In genomic region chr11:108647387-108647700, GRCh38 we compare ENCODE assay signal across 25 cellular contexts. TPM values are rescaled to one million over a fixed set of nuclear protein-coding genes. Genes with fewer than 3 reads are reported as not detected.
DNase-seq lines count a peak whose midpoint lies in the region; ATAC-seq and TF ChIP-seq lines count a peak whose summit lies in the region.
"Had no signal": no experiment of that assay in that cellular context is flagged by ENCODE, and none has a peak within 500 bp of the region (broad histone marks: within the 10 kb centered on the region; RNA-seq: fewer than 3 reads in every experiment).

No MANE protein-coding gene starts in this region.

- H3K9me3 Mint-ChIP-seq in H9 (peaks cover 4 to 5% of the 10 kb centered on the region in 2 experiments; a peak in 4 of 5 replicates), brain (peaks cover 0 to 6% (median 0%) of the 10 kb centered on the region in 5 experiments)
- H3K9me3 Mint-ChIP-seq: activated CD4-positive, alpha-beta T cell treated with anti-CD3 and anti-CD28 coated beads, Interleukin-2, amount 10 ng/mL, durations not matched to agents 24 days and 14 days; activated naive CD8-positive, alpha-beta T cell treated with anti-CD3 and anti-CD28 coated beads for 36 hours; activated T-helper 17 cell treated with anti-CD3 and anti-CD28 coated beads, Interleukin-2, amount 50 U/mL, for 72 hours had no signal

- TF ChIP-seq CTCF in H9 (conservative IDR thresholded peaks at IDR 0.05) (no peak), brain (conservative IDR thresholded peaks at IDR 0.05) (no peak), A673 (conservative IDR thresholded peaks at IDR 0.05; ENCODE audit: low read depth, low read length) (no peak), hepatocyte (IDR thresholded peaks at IDR 0.05; ENCODE audit: poor library complexity) (no peak)

- no peak overlapping the region for H2BK20ac ChIP-seq in H9 (ENCODE audit: low read depth, low read length, poor library complexity, severe bottlenecking)

- H3K27ac ChIP-seq in H9 (ENCODE audit: insufficient read length, low read depth, low read length): no peak overlapping the region
- no peak overlapping the region for H3K27ac ChIP-seq in mesenchymal stem cell (ENCODE audit: low read length, poor library complexity, severe bottlenecking)
- peak overlapping the region; percentile 83 for H3K27ac ChIP-seq in skeletal muscle tissue (ENCODE audit: low read depth, low read length)
- no peak overlapping the region for H3K27ac ChIP-seq in A673 (ENCODE audit: low read depth, low read length, poor library complexity, severe bottlenecking)
- no peak overlapping the region for H3K27ac ChIP-seq in hepatocyte
- H3K27ac ChIP-seq: coronary artery, SJCRH30, vagina had no signal

- no peaks in the 10 kb centered on the region for H3K9me2 ChIP-seq in hepatocyte (replicated peaks; ENCODE audit: insufficient read depth)

- H3K4me1 ChIP-seq in H9 (ENCODE audit: insufficient read depth, low read length) (no peaks in the 10 kb centered on the region), mesenchymal stem cell (ENCODE audit: control insufficient read depth, insufficient read depth, low read depth, low read length) (peaks cover 4% of the 10 kb centered on the region), skeletal muscle tissue (ENCODE audit: control insufficient read depth in 3 of 3, insufficient read depth in 3 of 3, low read length in 3 of 3) (peaks cover 6 to 13% (median 11%) of the 10 kb centered on the region in 3 donors), A673 (ENCODE audit: insufficient read depth, low read length, poor library complexity, severe bottlenecking) (no peaks in the 10 kb centered on the region), hepatocyte (ENCODE audit: insufficient read depth) (no peaks in the 10 kb centered on the region)
- H3K4me1 ChIP-seq: SJCRH30 had no signal

- no peak overlapping the region for H3K14ac ChIP-seq in H9 (ENCODE audit: insufficient read depth, low read length)
- H3K14ac ChIP-seq in mesenchymal stem cell (ENCODE audit: low read length in 2 of 2): peak overlapping the region in 1 of 2 experiments; percentile 18

- H3K56ac ChIP-seq in H9 (ENCODE audit: insufficient read length, low read depth, low read length): no peak overlapping the region

- H3K79me2 ChIP-seq in H9 (ENCODE audit: insufficient read depth, low read length) (no peaks in the 10 kb centered on the region), hepatocyte (no peaks in the 10 kb centered on the region)

- DNase-seq in H9: no peak
- no peak for DNase-seq in mesenchymal stem cell
- DNase-seq in A673 (ENCODE audit: low spot score): no peak
- no peak for DNase-seq in hepatocyte (ENCODE audit: low spot score)
- DNase-seq: activated CD4-positive, alpha-beta T cell treated with anti-CD3 and anti-CD28 coated beads, Interleukin-2, amount 10 ng/mL, durations not matched to agents 24 days and 14 days; activated CD8-positive, alpha-beta memory T cell treated with anti-CD3 and anti-CD28 coated beads, Interleukin-2, amount 10 ng/mL, durations not matched to agents 7 days and 5 days; activated naive CD8-positive, alpha-beta T cell treated with anti-CD3 and anti-CD28 coated beads for 36 hours; CD4-positive, CD25-positive, alpha-beta regulatory T cell; DMS 273 treated with DMSO at 0.1 percent for 48 hours; glutamatergic neuron; MM.1S; mucosa of descending colon; NCI-H1436; NCI-H2107; NK-92 treated with Interleukin-12 subunit alpha and Interleukin-12 subunit beta, amount 100 ng/mL, for 24 hours; retina; SJCRH30; T-helper 1 cell had no signal

- no peaks in the 10 kb centered on the region for H3K27me3 ChIP-seq in H9 (ENCODE audit: insufficient read depth, low read length)
- no peaks in the 10 kb centered on the region for H3K27me3 ChIP-seq in mesenchymal stem cell (ENCODE audit: control insufficient read depth in 1 of 2, insufficient read depth in 1 of 2, low read length in 2 of 2)
- no peaks in the 10 kb centered on the region for H3K27me3 ChIP-seq in skeletal muscle tissue (ENCODE audit: control insufficient read depth in 3 of 3, insufficient read depth in 3 of 3, low read length in 3 of 3)
- no peaks in the 10 kb centered on the region for H3K27me3 ChIP-seq in A673 (replicated peaks; ENCODE audit: insufficient read depth, low read depth, low read length, poor library complexity)
- no peaks in the 10 kb centered on the region for H3K27me3 ChIP-seq in hepatocyte
- H3K27me3 ChIP-seq: SJCRH30, vagina had no signal

- H2AK5ac ChIP-seq in H9 (ENCODE audit: insufficient read length, low read length) (no peak overlapping the region), mesenchymal stem cell (ENCODE audit: low read length, severe bottlenecking) (peak overlapping the region; percentile 53)

- no TSS peak for BruUV-seq in A673 (replicated peaks; lab: Mats Ljungman, UMichigan)

- H3K27ac Mint-ChIP-seq in H9 (peak overlapping the region in 1 of 3 experiments; percentile 28; a peak in 2 of 7 replicates), brain (peak overlapping the region in 3 of 5 experiments; percentile 78 to 86 (median 85))
- H3K27ac Mint-ChIP-seq: activated CD4-positive, alpha-beta T cell treated with anti-CD3 and anti-CD28 coated beads, Interleukin-2, amount 10 ng/mL, durations not matched to agents 24 days and 14 days; activated CD8-positive, alpha-beta memory T cell treated with anti-CD3 and anti-CD28 coated beads, Interleukin-2, amount 10 ng/mL, durations not matched to agents 7 days and 5 days; activated naive CD8-positive, alpha-beta T cell treated with anti-CD3 and anti-CD28 coated beads for 36 hours; activated T-helper 17 cell treated with anti-CD3 and anti-CD28 coated beads, Interleukin-2, amount 50 U/mL, for 72 hours; CD4-positive, CD25-positive, alpha-beta regulatory T cell had no signal

- H3K36me3 ChIP-seq in mesenchymal stem cell (ENCODE audit: control insufficient read depth in 1 of 2, insufficient read depth in 2 of 2, low read depth in 1 of 2, low read length in 2 of 2) (no peaks in the 10 kb centered on the region), skeletal muscle tissue (ENCODE audit: control insufficient read depth in 3 of 3, insufficient read depth in 3 of 3, low read length in 3 of 3) (no peaks in the 10 kb centered on the region), A673 (ENCODE audit: insufficient read depth, low read length, poor library complexity, severe bottlenecking) (no peaks in the 10 kb centered on the region), hepatocyte (replicated peaks; ENCODE audit: insufficient read depth, low read depth) (no peaks in the 10 kb centered on the region)
- H3K36me3 ChIP-seq: HAP-1, SJCRH30, vagina had no signal

- CTCF ChIA-PET in A673 (lab: Charles Lee): interaction anchor here (0.6 to 1.6 kb wide), 2 partner anchors 424 to 528 kb away, joined by 3 to 4 read pairs; partner anchors contain the start of gene ATM

- POLR2A ChIA-PET in A673 (lab: Charles Lee; ENCODE audit: low non-redundant PET): no interaction called here

- H2BK120ac ChIP-seq in H9 (ENCODE audit: low read depth, low read length, poor library complexity, severe bottlenecking) (no peak overlapping the region), mesenchymal stem cell (ENCODE audit: low read depth, low read length) (no peak overlapping the region)

- H2AFZ ChIP-seq in H9 (ENCODE audit: low read length) (no peak overlapping the region), mesenchymal stem cell (ENCODE audit: low read depth, low read length) (peak overlapping the region; percentile 49), hepatocyte (no peak overlapping the region)

- H4K20me1 ChIP-seq in H9 (ENCODE audit: control insufficient read depth, insufficient read depth, insufficient read length) (no peaks in the 10 kb centered on the region), hepatocyte (ENCODE audit: insufficient read depth, poor library complexity, severe bottlenecking) (no peaks in the 10 kb centered on the region)

- no peak overlapping the region for H2BK5ac ChIP-seq in H9 (ENCODE audit: insufficient read length, low read length)
- no peak overlapping the region for H2BK5ac ChIP-seq in mesenchymal stem cell (ENCODE audit: low read depth, low read length, poor library complexity, severe bottlenecking)

- H3K4me3 Mint-ChIP-seq in H9: no peak overlapping the region
- H3K4me3 Mint-ChIP-seq in brain: no peak overlapping the region
- H3K4me3 Mint-ChIP-seq: activated CD4-positive, alpha-beta T cell treated with anti-CD3 and anti-CD28 coated beads, Interleukin-2, amount 10 ng/mL, durations not matched to agents 24 days and 14 days; activated CD8-positive, alpha-beta memory T cell treated with anti-CD3 and anti-CD28 coated beads, Interleukin-2, amount 10 ng/mL, durations not matched to agents 7 days and 5 days; activated naive CD8-positive, alpha-beta T cell treated with anti-CD3 and anti-CD28 coated beads for 36 hours; activated T-helper 17 cell treated with anti-CD3 and anti-CD28 coated beads, Interleukin-2, amount 50 U/mL, for 72 hours; CD4-positive, CD25-positive, alpha-beta regulatory T cell had no signal

- H3K9ac ChIP-seq in H9 (ENCODE audit: extremely low read depth, insufficient read length, low read length) (no peak overlapping the region), mesenchymal stem cell (ENCODE audit: low read length) (peak overlapping the region; percentile 82), skeletal muscle tissue (ENCODE audit: low read depth in 1 of 3, low read length in 3 of 3) (peak overlapping the region in 1 of 3 donors; percentile 47)

- H3K27me3 Mint-ChIP-seq in H9 (ENCODE audit: low read depth): no peaks in the 10 kb centered on the region
- no peaks in the 10 kb centered on the region for H3K27me3 Mint-ChIP-seq in brain
- H3K27me3 Mint-ChIP-seq: activated CD8-positive, alpha-beta memory T cell treated with anti-CD3 and anti-CD28 coated beads, Interleukin-2, amount 10 ng/mL, durations not matched to agents 7 days and 5 days; activated naive CD8-positive, alpha-beta T cell treated with anti-CD3 and anti-CD28 coated beads for 36 hours had no signal

- H3K23me2 ChIP-seq in H9 (ENCODE audit: insufficient read length, low read depth, low read length, poor library complexity, severe bottlenecking): no peaks in the 10 kb centered on the region

- H3K36me3 Mint-ChIP-seq in H9 (ENCODE audit: insufficient read depth in 1 of 3, low read depth in 3 of 3) (peaks cover 0 to 4% (median 4%) of the 10 kb centered on the region in 3 experiments; a peak in 2 of 7 replicates), brain (no peaks in the 10 kb centered on the region)
- H3K36me3 Mint-ChIP-seq: activated CD8-positive, alpha-beta memory T cell treated with anti-CD3 and anti-CD28 coated beads, Interleukin-2, amount 10 ng/mL, durations not matched to agents 7 days and 5 days; activated naive CD8-positive, alpha-beta T cell treated with anti-CD3 and anti-CD28 coated beads for 36 hours; CD4-positive, CD25-positive, alpha-beta regulatory T cell had no signal

- H3K9me3 ChIP-seq in H9 (ENCODE audit: control insufficient read depth, low read depth, low read length): no peaks in the 10 kb centered on the region
- no peaks in the 10 kb centered on the region for H3K9me3 ChIP-seq in mesenchymal stem cell (ENCODE audit: control insufficient read depth, low read length)
- H3K9me3 ChIP-seq in skeletal muscle tissue (ENCODE audit: control insufficient read depth in 3 of 3, low read length in 3 of 3): no peaks in the 10 kb centered on the region
- no peaks in the 10 kb centered on the region for H3K9me3 ChIP-seq in A673 (ENCODE audit: low read depth, low read length, poor library complexity, severe bottlenecking)
- no peaks in the 10 kb centered on the region for H3K9me3 ChIP-seq in hepatocyte (ENCODE audit: low read depth)
- H3K9me3 ChIP-seq: HAP-1, mucosa of descending colon, SJCRH30, vagina had no signal

- H4K8ac ChIP-seq in H9 (replicated peaks; ENCODE audit: insufficient read length, low read depth, low read length) (no peak overlapping the region), mesenchymal stem cell (ENCODE audit: low read length) (no peak overlapping the region)

- no peak overlapping the region for H4K5ac ChIP-seq in H9 (ENCODE audit: insufficient read length, low read depth, low read length)

- H3K4me3 ChIP-seq in mesenchymal stem cell (ENCODE audit: insufficient read depth in 1 of 2, low read depth in 1 of 2, low read length in 2 of 2) (no peak overlapping the region), skeletal muscle tissue (ENCODE audit: low read length in 3 of 3) (peak overlapping the region in 1 of 3 donors; percentile 47), A673 (ENCODE audit: low read depth, low read length, poor library complexity, severe bottlenecking) (no peak overlapping the region), hepatocyte (no peak overlapping the region)
- H3K4me3 ChIP-seq: coronary artery, HAP-1, mucosa of descending colon, SJCRH30, vagina had no signal

- H3K4me2 ChIP-seq in H9 (ENCODE audit: insufficient read depth, insufficient read length, low read length) (no peak overlapping the region), mesenchymal stem cell (ENCODE audit: low read length, poor library complexity, severe bottlenecking) (no peak overlapping the region), hepatocyte (no peak overlapping the region)

- H3T11ph ChIP-seq in H9 (ENCODE audit: low read length): no peak overlapping the region

- peak overlapping the region; percentile 2 for H2BK12ac ChIP-seq in H9 (ENCODE audit: insufficient read length, low read depth, low read length)
- no peak overlapping the region for H2BK12ac ChIP-seq in mesenchymal stem cell (ENCODE audit: low read length in 2 of 2)

- H3K4ac ChIP-seq in H9 (ENCODE audit: low read depth, low read length) (no peak overlapping the region), mesenchymal stem cell (ENCODE audit: low read depth in 1 of 2, low read length in 2 of 2) (no peak overlapping the region)

- intact Hi-C loops in A673 (cut with micrococcal nuclease; ENCODE audit: unreplicated experiment): loop anchor here (5.0 to 10.0 kb wide), 2 partner anchors 640 to 723 kb away; partner anchors contain the start of genes CUL5 and RAB39A

- no peaks in the 10 kb centered on the region for H3K79me1 ChIP-seq in H9 (ENCODE audit: insufficient read depth, low read depth, low read length, poor library complexity, severe bottlenecking)
- no peaks in the 10 kb centered on the region for H3K79me1 ChIP-seq in mesenchymal stem cell (replicated peaks; ENCODE audit: low read length, poor library complexity, severe bottlenecking)

- H3K23ac ChIP-seq in H9 (ENCODE audit: insufficient read length, low read depth, low read length) (no peak overlapping the region), mesenchymal stem cell (ENCODE audit: low read length in 2 of 2) (no peak overlapping the region)

- no peak overlapping the region for H4K91ac ChIP-seq in H9 (ENCODE audit: insufficient read length, low read depth, low read length)
- H4K91ac ChIP-seq in mesenchymal stem cell (ENCODE audit: low read length): no peak overlapping the region

- no peak overlapping the region for H2BK15ac ChIP-seq in H9 (ENCODE audit: low read depth, low read length)
- no peak overlapping the region for H2BK15ac ChIP-seq in mesenchymal stem cell (ENCODE audit: low read depth, poor library complexity, severe bottlenecking)

- H3K18ac ChIP-seq in H9 (ENCODE audit: insufficient read length, low read depth, low read length) (no peak overlapping the region), mesenchymal stem cell (ENCODE audit: low read depth in 1 of 2, low read length in 2 of 2) (no peak overlapping the region)

- ATAC-seq in HG02623 (IDR thresholded peaks at IDR 0.05; ENCODE audit: unreplicated experiment): no peak

- H3K4me1 Mint-ChIP-seq in H9 (peaks cover 34 to 35% of the 10 kb centered on the region in 2 experiments), brain (peaks cover 13% of the 10 kb centered on the region)
- H3K4me1 Mint-ChIP-seq: activated CD4-positive, alpha-beta T cell treated with anti-CD3 and anti-CD28 coated beads, Interleukin-2, amount 10 ng/mL, durations not matched to agents 24 days and 14 days; activated CD8-positive, alpha-beta memory T cell treated with anti-CD3 and anti-CD28 coated beads, Interleukin-2, amount 10 ng/mL, durations not matched to agents 7 days and 5 days; activated naive CD8-positive, alpha-beta T cell treated with anti-CD3 and anti-CD28 coated beads for 36 hours; activated T-helper 17 cell treated with anti-CD3 and anti-CD28 coated beads, Interleukin-2, amount 50 U/mL, for 72 hours had no signal

- no CpG with 5 or more reads among the region's 3 CpGs for WGBS in H9 (ENCODE audit: extremely low coverage, insufficient read length, low lambda C conversion rate)
- 97% methylated on average over 3 of the region's 3 CpGs for WGBS in mesenchymal stem cell
- 93% methylated on average over 3 of the region's 3 CpGs for WGBS in hepatocyte (ENCODE audit: low lambda C conversion rate, missing lambda C conversion rate)

RNA-seq across cellular contexts. Expression of gene DDX10, which starts 17.5 kb away (rescaled TPM):
- total RNA-seq in H9 (2021): 46.2 and 48.3 TPM in 2 replicates
- polyA plus RNA-seq in brain (ENCODE audit: insufficient read depth, low read depth, low replicate concordance): 15.3 TPM
- 66.7 TPM for polyA plus RNA-seq in mesenchymal stem cell (2013, experiment 1 of 2)
- 66.3 TPM for polyA plus RNA-seq in mesenchymal stem cell (2013, experiment 2 of 2)
- 19.3 TPM for total RNA-seq in skeletal muscle tissue
- 63.7 and 72.2 TPM in 2 replicates for total RNA-seq in A673 (2021)
- total RNA-seq in hepatocyte: 13.9 and 17.2 TPM in 2 replicates
- 9.6 and 14.5 TPM in 2 replicates for polyA plus RNA-seq in hepatocyte

RNA-seq across cellular contexts. Expression of gene EXPH5, which starts 53.8 kb away (rescaled TPM):
- total RNA-seq in H9 (2021) (3.1 and 4.0 TPM in 2 replicates), skeletal muscle tissue (0.52 TPM), A673 (2021) (0.26 and 0.39 TPM in 2 replicates), hepatocyte (3.6 and 4.5 TPM in 2 replicates)
- polyA plus RNA-seq in brain (ENCODE audit: insufficient read depth, low read depth, low replicate concordance) (0.49 TPM), hepatocyte (1.8 and 2.0 TPM in 2 replicates)
- 0.06 TPM for polyA plus RNA-seq in mesenchymal stem cell (2013, experiment 1 of 2)
- 0.07 TPM for polyA plus RNA-seq in mesenchymal stem cell (2013, experiment 2 of 2)
